In the genomic region with DNA sequence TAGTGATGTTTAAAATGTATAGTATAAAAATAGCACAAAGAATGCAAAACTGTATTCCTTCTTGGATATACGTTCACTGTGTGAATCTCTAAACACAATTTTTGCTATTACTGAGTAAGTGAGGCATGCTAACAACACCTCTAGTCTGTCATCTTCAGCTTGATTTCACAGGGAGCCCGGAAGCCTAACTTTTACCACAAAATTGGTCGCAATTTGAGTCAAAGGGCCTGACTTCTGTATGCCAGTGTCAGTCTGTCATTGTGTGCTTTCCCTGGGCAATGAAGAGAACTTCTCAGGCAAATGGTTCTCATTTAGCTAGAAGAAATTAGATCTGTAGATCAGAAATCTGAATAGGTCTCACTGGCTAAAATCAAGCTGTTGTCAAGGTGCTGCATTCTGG, we compare ENCODE assay signal across 20 cellular contexts.
DNase-seq lines count a peak whose midpoint lies in the region; ATAC-seq lines count a peak whose summit lies in the region.
"Had no signal": no experiment of that assay in that cellular context is flagged by ENCODE, and none has a peak within 500 bp of the region (broad histone marks: within the 10 kb centered on the region; RNA-seq: fewer than 3 reads in every experiment).

No MANE protein-coding gene starts in this region.

- intact Hi-C loops in sciatic nerve (cut with DNase I): no loop called here

- peak; percentile 94 for ATAC-seq in GM18511 (IDR thresholded peaks at IDR 0.05; ENCODE audit: unreplicated experiment)
- peak; percentile 78 for ATAC-seq in GM19043 (IDR thresholded peaks at IDR 0.05; ENCODE audit: low read depth, unreplicated experiment)
- peak; percentile 81 for ATAC-seq in HG02678 (IDR thresholded peaks at IDR 0.05; ENCODE audit: unreplicated experiment)
- ATAC-seq in HG03575 (IDR thresholded peaks at IDR 0.05; ENCODE audit: extremely low read depth, insufficient number of reproducible peaks, low FRiP score, unreplicated experiment): peak; percentile 80
- no peak for ATAC-seq in HG02938 (IDR thresholded peaks at IDR 0.05; ENCODE audit: unreplicated experiment)
- ATAC-seq in sciatic nerve: no peak
- ATAC-seq: activated T-cell treated with anti-CD3 and anti-CD28 coated beads, Interleukin-2, amount 50 U/mL, for 4 hours; naive thymus-derived CD4-positive, alpha-beta T cell had no signal

- DNase-seq in sciatic nerve (ENCODE audit: low spot score): no peak
- DNase-seq in stimulated activated naive CD4-positive, alpha-beta T cell (lab: John Stamatoyannopoulos, UW): no peak
- no peak for DNase-seq in central memory CD4-positive, alpha-beta T cell
- DNase-seq: activated CD4-positive, alpha-beta T cell treated with anti-CD3 and anti-CD28 coated beads for 4 hours; activated naive CD8-positive, alpha-beta T cell treated with anti-CD3 and anti-CD28 coated beads, Interleukin-2, amount 10 ng/mL, durations not matched to agents 7 days and 5 days; activated T-cell treated with anti-CD3 and anti-CD28 coated beads, Interleukin-2, amount 50 U/mL, for 4 hours; effector CD4-positive, alpha-beta T cell; esophagus squamous epithelium; immature natural killer cell; naive thymus-derived CD4-positive, alpha-beta T cell; NCI-H2029 treated with DMSO at 0.1 percent for 48 hours; NCI-H526 treated with DMSO at 0.1 percent for 48 hours; OCI-M1; small intestine; trophoblast cell had no signal

Comparison
In these comparisons a context has a peak if more than half of its experiments do, and no peak if none do; other contexts are left out.
1. ATAC-seq: peak in GM18511 (single experiment), GM19043 (single experiment), HG02678 (single experiment) and HG03575 (single experiment); none in HG02938 (single experiment) and sciatic nerve (single experiment).